ENCODE assay signal across 28 cellular contexts in genomic region chr22:30564045-30564765, GRCh38. TPM values are rescaled to one million over a fixed set of nuclear protein-coding genes. Genes with fewer than 3 reads are reported as not detected.
DNase-seq lines count a peak whose midpoint lies in the region; TF ChIP-seq lines count a peak whose summit lies in the region.
"Had no signal": no experiment of that assay in that cellular context is flagged by ENCODE, and none has a peak within 500 bp of the region (broad histone marks: within the 10 kb centered on the region; RNA-seq: fewer than 3 reads in every experiment).

No MANE protein-coding gene starts in this region.

- WGBS in trophoblast cell (ENCODE audit: extremely low coverage, insufficient coverage, insufficient read length): no CpG with 5 or more reads among the region's 8 CpGs

- peaks cover 6% of the 10 kb centered on the region for H3K27me3 ChIP-seq in osteoblast (ENCODE audit: insufficient read depth, low read length)
- no peaks in the 10 kb centered on the region for H3K27me3 ChIP-seq in trophoblast cell (ENCODE audit: insufficient read depth, low read length)
- H3K27me3 ChIP-seq: cardiac muscle cell had no signal

- H3K14ac ChIP-seq in trophoblast cell (ENCODE audit: low read length): no peak overlapping the region

- no peak overlapping the region for H2AFZ ChIP-seq in osteoblast (ENCODE audit: low read length)
- H2AFZ ChIP-seq in trophoblast cell (ENCODE audit: insufficient read depth, low read length, poor library complexity): no peak overlapping the region
- H2AFZ ChIP-seq: GM23248, PC-9 had no signal

- H3K9me3 ChIP-seq in osteoblast (ENCODE audit: low read depth, low read length): no peaks in the 10 kb centered on the region
- H3K9me3 ChIP-seq in trophoblast cell (ENCODE audit: insufficient read depth, low read depth, low read length): no peaks in the 10 kb centered on the region

- H3K27ac ChIP-seq in osteoblast (ENCODE audit: low read depth, low read length): no peak overlapping the region
- no peak overlapping the region for H3K27ac ChIP-seq in trophoblast cell (ENCODE audit: low read depth, low read length)
- H3K27ac ChIP-seq: 22Rv1, cardiac muscle cell, coronary artery, GM23248, PC-9 had no signal

- no peak overlapping the region for H2BK120ac ChIP-seq in trophoblast cell (ENCODE audit: insufficient read depth, low read length, poor library complexity)

- H4K91ac ChIP-seq in trophoblast cell (ENCODE audit: low read depth, low read length): no peak overlapping the region

- H3K4me1 ChIP-seq in osteoblast (ENCODE audit: insufficient read depth, low read length) (no peaks in the 10 kb centered on the region), trophoblast cell (ENCODE audit: control insufficient read depth in 1 of 2, insufficient read depth in 2 of 2, low read length in 2 of 2) (peaks cover 0 to 10% of the 10 kb centered on the region in 2 experiments)

- H3K4ac ChIP-seq in trophoblast cell (ENCODE audit: low read depth, low read length): no peak overlapping the region

- TF ChIP-seq CTCF in osteoblast (IDR thresholded peaks at IDR 0.05; ENCODE audit: extremely low read depth, low read depth, low read length): no peak

- H4K12ac ChIP-seq in trophoblast cell (ENCODE audit: low read depth, low read length): no peak overlapping the region

- no peak overlapping the region for H2AK5ac ChIP-seq in trophoblast cell (ENCODE audit: low read length)

- no peak overlapping the region for H3K23ac ChIP-seq in trophoblast cell (ENCODE audit: low read length)

- H3K4me2 ChIP-seq in osteoblast (ENCODE audit: insufficient read depth, low read length) (no peak overlapping the region), trophoblast cell (ENCODE audit: low read length) (no peak overlapping the region)
- H3K4me2 ChIP-seq: PC-9 had no signal

- H4K20me1 ChIP-seq in osteoblast (ENCODE audit: insufficient read depth, low read length): no peaks in the 10 kb centered on the region

- H3K36me3 ChIP-seq in osteoblast (ENCODE audit: insufficient read depth, low read length) (no peaks in the 10 kb centered on the region), trophoblast cell (ENCODE audit: control insufficient read depth in 1 of 2, insufficient read depth in 2 of 2, low read length in 2 of 2) (no peaks in the 10 kb centered on the region)
- H3K36me3 ChIP-seq: cardiac muscle cell had no signal

- no peaks in the 10 kb centered on the region for H3K79me1 ChIP-seq in trophoblast cell (ENCODE audit: low read length)

- no peak overlapping the region for H3K4me3 ChIP-seq in osteoblast (ENCODE audit: insufficient read depth, low read length)
- no peak overlapping the region for H3K4me3 ChIP-seq in trophoblast cell (ENCODE audit: low read depth, low read length)
- H3K4me3 ChIP-seq: cardiac muscle cell, coronary artery, GM23248, PC-9 had no signal

- H3K18ac ChIP-seq in trophoblast cell (ENCODE audit: low read length): no peak overlapping the region

- H2BK12ac ChIP-seq in trophoblast cell (ENCODE audit: low read length): no peak overlapping the region

- no peak overlapping the region for H3K9ac ChIP-seq in trophoblast cell (ENCODE audit: low read length)
- H3K9ac ChIP-seq: GM23248 had no signal

- no peaks in the 10 kb centered on the region for H3K79me2 ChIP-seq in osteoblast (ENCODE audit: insufficient read depth, low read length)
- H3K79me2 ChIP-seq in trophoblast cell (ENCODE audit: control insufficient read depth, insufficient read depth, low read length, poor library complexity): no peaks in the 10 kb centered on the region

- no peak overlapping the region for H4K8ac ChIP-seq in trophoblast cell (ENCODE audit: low read depth, low read length)

- H2BK5ac ChIP-seq in trophoblast cell (ENCODE audit: low read depth, low read length, poor library complexity): no peak overlapping the region

- DNase-seq in DMS 273 (lab: John Stamatoyannopoulos, UW; ENCODE audit: unreplicated experiment) (peak; percentile 28), DMS 273 treated with DMSO at 0.1 percent for 48 hours (lab: John Stamatoyannopoulos, UW) (no peak), NCI-H69 (lab: John Stamatoyannopoulos, UW) (peak; percentile 35), osteoblast (ENCODE audit: insufficient read length, low spot score, missing footprints) (peak; percentile 32), trophoblast cell (no peak), NCI-H524 (lab: John Stamatoyannopoulos, UW) (no peak)
- DNase-seq: activated CD4-positive, alpha-beta memory T cell treated with anti-CD3 and anti-CD28 coated beads for 36 hours; activated CD4-positive, CD25-positive, alpha-beta regulatory T cell treated with anti-CD3 and anti-CD28 coated beads, Interleukin-2, amount 50 U/mL, for 72 hours; activated T-cell treated with anti-CD3 and anti-CD28 coated beads, Interleukin-2, amount 50 U/mL, for 72 hours; Calu3; effector memory CD8-positive, alpha-beta T cell; GM23248; HFFc6; left colon; mammary epithelial cell; NCI-H1092; NCI-H1694; NCI-H510A treated with DMSO at 0.1 percent for 48 hours; PC-9; stimulated activated CD4-positive, alpha-beta T cell treated with anti-CD3 and anti-CD28 coated beads, Interleukin-15, amount 100 ng/mL, for 24 hours; T-helper 17 cell had no signal

RNA-seq across cellular contexts. Expression of gene GAL3ST1, which starts 10.3 kb away (rescaled TPM):
- total RNA-seq in osteoblast: not detected in 2 replicates
- polyA plus RNA-seq in trophoblast cell (2013): 4.5 and 5.3 TPM in 2 replicates
- total RNA-seq: activated CD4-positive, alpha-beta memory T cell treated with anti-CD3 and anti-CD28 coated beads for 36 hours; GM23248; HFFc6; mammary epithelial cell; natural killer cell treated with Interleukin-12 subunit alpha and Interleukin-12 subunit beta and Interleukin-15 and Interleukin-18, amount 100 ng/mL, for 72 hours; pulmonary artery endothelial cell; T-helper 17 cell had no signal
- polyA plus RNA-seq: GM23248, mammary epithelial cell had no signal

RNA-seq across cellular contexts. Expression of gene SEC14L6, which starts 17.7 kb away (rescaled TPM):
- not detected in 2 replicates for total RNA-seq in osteoblast
- polyA plus RNA-seq in trophoblast cell (2013): 0.01 and 0.07 TPM in 2 replicates
- total RNA-seq: activated T-cell treated with anti-CD3 and anti-CD28 coated beads, Interleukin-2, amount 50 U/mL, for 72 hours; GM23248; HFFc6; natural killer cell treated with Interleukin-12 subunit alpha and Interleukin-12 subunit beta and Interleukin-15 and Interleukin-18, amount 100 ng/mL, for 72 hours; pulmonary artery endothelial cell; T-helper 17 cell had no signal
- polyA plus RNA-seq: GM23248 had no signal

RNA-seq across cellular contexts. Expression of gene PES1, which starts 27.5 kb away (rescaled TPM):
- 61.6 and 64.8 TPM in 2 replicates for total RNA-seq in osteoblast
- polyA plus RNA-seq in trophoblast cell (2013): 50.6 and 53.6 TPM in 2 replicates

RNA-seq across cellular contexts. Expression of gene TCN2, which starts 42.8 kb away (rescaled TPM):
- total RNA-seq in osteoblast: 13.6 and 18.8 TPM in 2 replicates
- polyA plus RNA-seq in trophoblast cell (2013): 2.2 and 2.5 TPM in 2 replicates

RNA-seq across cellular contexts. Expression of gene SEC14L4, which starts 58.7 kb away (rescaled TPM):
- under 0.01 TPM in 2 replicates for total RNA-seq in osteoblast
- 0.42 and 0.53 TPM in 2 replicates for polyA plus RNA-seq in trophoblast cell (2013)
- total RNA-seq: activated CD4-positive, alpha-beta memory T cell treated with anti-CD3 and anti-CD28 coated beads for 36 hours; activated T-cell treated with anti-CD3 and anti-CD28 coated beads, Interleukin-2, amount 50 U/mL, for 72 hours; astrocyte; epithelial cell of proximal tubule; HFFc6; left colon; mammary epithelial cell; natural killer cell treated with Interleukin-12 subunit alpha and Interleukin-12 subunit beta and Interleukin-15 and Interleukin-18, amount 100 ng/mL, for 72 hours; pulmonary artery endothelial cell; T-helper 17 cell had no signal

Comparison
In these comparisons a context has a peak if more than half of its experiments do, and no peak if none do; other contexts are left out.
1. DNase-seq: peak in DMS 273 (single experiment), NCI-H69 (single experiment) and osteoblast (single experiment); none in DMS 273 treated with DMSO at 0.1 percent for 48 hours (single experiment), trophoblast cell (0 of 2) and NCI-H524 (0 of 2).